Comparison of ENCODE assay signal across 8 cellular contexts in genomic region chr9:89701221-89701798, GRCh38.
DNase-seq lines count a peak whose midpoint lies in the region; ATAC-seq lines count a peak whose summit lies in the region.

No MANE protein-coding gene starts in this region.

- DNase-seq in activated CD4-positive, alpha-beta T cell treated with anti-CD3 and anti-CD28 coated beads for 4 hours: peak; percentile 58 to 79
- DNase-seq in memory B cell (ENCODE audit: low spot score in 2 of 2) (peak; percentile 44 to 53), NCI-H1417 treated with DMSO at 0.1 percent for 48 hours (lab: John Stamatoyannopoulos, UW) (no peak), iPS-NIHi7 (ENCODE audit: extremely low spot score) (no peak), kidney tubule cell (ENCODE audit: low spot score) (no peak), SHP77 treated with DMSO at 0.1 percent for 48 hours (lab: John Stamatoyannopoulos, UW) (no peak)

- no peaks in the 10 kb centered on the region for H3K9me3 Mint-ChIP-seq in memory B cell

- no peaks in the 10 kb centered on the region for H3K36me3 Mint-ChIP-seq in memory B cell

- H3K27me3 Mint-ChIP-seq in memory B cell: peaks cover 5% of the 10 kb centered on the region

- no peak overlapping the region for H3K4me3 Mint-ChIP-seq in memory B cell

- H3K4me1 Mint-ChIP-seq in memory B cell: peaks cover 8% of the 10 kb centered on the region

- ATAC-seq in GM18517 (IDR thresholded peaks at IDR 0.05; ENCODE audit: unreplicated experiment) (peak; percentile 55), HG02763 (IDR thresholded peaks at IDR 0.05; ENCODE audit: unreplicated experiment) (peak; percentile 68), memory B cell (ENCODE audit: low read depth) (peak; percentile 96)

- H3K27ac Mint-ChIP-seq in memory B cell: peak overlapping the region; percentile 73

Comparison
In these comparisons a context has a peak if more than half of its experiments do, and no peak if none do; other contexts are left out.
1. DNase-seq: peak in activated CD4-positive, alpha-beta T cell treated with anti-CD3 and anti-CD28 coated beads for 4 hours (2 of 2) and memory B cell (2 of 2); none in NCI-H1417 treated with DMSO at 0.1 percent for 48 hours (single experiment), iPS-NIHi7 (single experiment), kidney tubule cell (single experiment) and SHP77 treated with DMSO at 0.1 percent for 48 hours (single experiment).
2. Peak in every context shown above with its lines, with median percentiles within 50 percentile points of each other: ATAC-seq.